In genomic region chr5:57366744-57367143, GRCh38 we compare ENCODE assay signal across 17 cellular contexts.
DNase-seq lines count a peak whose midpoint lies in the region; ATAC-seq and TF ChIP-seq lines count a peak whose summit lies in the region.
"Had no signal": no experiment of that assay in that cellular context is flagged by ENCODE, and none has a peak within 500 bp of the region (broad histone marks: within the 10 kb centered on the region; RNA-seq: fewer than 3 reads in every experiment).

No MANE protein-coding gene starts in this region.

- no peak for ATAC-seq in SK-N-SH treated with all-trans-retinoic acid at 6 μM for 48 hours
- ATAC-seq in HG03439 (IDR thresholded peaks at IDR 0.05; ENCODE audit: unreplicated experiment) = no peak

- DNase-seq in COLO829 (ENCODE audit: low spot score) (peak; percentile 23), HT1080 (ENCODE audit: low read depth) (peak; percentile 78), amniotic epithelial cell (ENCODE audit: low read depth) (peak; percentile 65), iris pigment epithelial cell (ENCODE audit: low read depth) (peak; percentile 54), SK-N-SH (no peak), T-helper 2 cell (no peak)
- DNase-seq: activated CD4-positive, alpha-beta T cell treated with anti-CD3 and anti-CD28 coated beads for 4 hours; BE2C; effector memory CD4-positive, alpha-beta T cell; left cardiac atrium; NCI-H2029; NCI-H69; RPMI8226; spleen; stimulated activated naive CD4-positive, alpha-beta T cell had no signal

- no peak for TF ChIP-seq RAD21 in SK-N-SH (IDR thresholded peaks at IDR 0.05; ENCODE audit: low read length)

- H3K4me1 ChIP-seq in SK-N-SH (ENCODE audit: control insufficient read depth in 1 of 2, insufficient read depth in 2 of 2, low read depth in 1 of 2, low read length in 1 of 2) = peaks cover 0 to 40% of the 10 kb centered on the region in 2 experiments; a peak in 2 of 4 replicates
- H3K4me1 ChIP-seq: spleen had no signal

- H3K4me2 ChIP-seq in SK-N-SH = no peak overlapping the region

- no peaks in the 10 kb centered on the region for H3K9me2 ChIP-seq in SK-N-SH

- no peak overlapping the region for H2AFZ ChIP-seq in SK-N-SH (ENCODE audit: low read depth)

- TF ChIP-seq CTCF in SK-N-SH (IDR thresholded peaks at IDR 0.05) = no peak

- no peak overlapping the region for H3K4me3 ChIP-seq in SK-N-SH (ENCODE audit: low read depth in 2 of 2, low read length in 1 of 2)
- H3K4me3 ChIP-seq: spleen had no signal

- 54% methylated on average over 1 of the region's 1 CpG for WGBS in SK-N-SH (ENCODE audit: low lambda C conversion rate)

- no peak overlapping the region for H3K9ac ChIP-seq in SK-N-SH

- H3K36me3 ChIP-seq in SK-N-SH (replicated peaks in 1 of 2; ENCODE audit: control insufficient read depth in 1 of 2, insufficient read depth in 2 of 2, low read length in 1 of 2) = no peaks in the 10 kb centered on the region
- H3K36me3 ChIP-seq: BE2C, spleen had no signal

- CTCF ChIA-PET in SK-N-SH (lab: Yijun Ruan, JAX) = interaction anchor here (1.1 to 1.6 kb wide), 2 partner anchors 28 to 69 kb away, joined by 3 to 4 read pairs; no protein-coding TSS in a partner anchor

- no peaks in the 10 kb centered on the region for H3K79me2 ChIP-seq in SK-N-SH (ENCODE audit: insufficient read depth)

- no peaks in the 10 kb centered on the region for H3K9me3 ChIP-seq in SK-N-SH
- H3K9me3 ChIP-seq: BE2C, spleen had no signal

- no peak for TF ChIP-seq EP300 in SK-N-SH (IDR thresholded peaks at IDR 0.05; ENCODE audit: borderline replicate concordance in 1 of 2, low read depth in 1 of 2, low read length in 1 of 2)

- POLR2A ChIA-PET in SK-N-SH (lab: Yijun Ruan, JAX) = no interaction called here

- peak overlapping the region in 1 of 2 experiments; percentile 88; a peak in 2 of 4 replicates for H3K27ac ChIP-seq in SK-N-SH (ENCODE audit: low read depth in 2 of 2, low read length in 1 of 2)
- H3K27ac ChIP-seq: spleen had no signal

- H3F3A ChIP-seq in SK-N-SH (replicated peaks; ENCODE audit: insufficient read depth) = no peaks in the 10 kb centered on the region

- H3K27me3 ChIP-seq in SK-N-SH (ENCODE audit: insufficient read depth) = no peaks in the 10 kb centered on the region
- H3K27me3 ChIP-seq: BE2C, spleen had no signal

- no peaks in the 10 kb centered on the region for H4K20me1 ChIP-seq in SK-N-SH (ENCODE audit: insufficient read depth)

TF ChIP-seq in SK-N-SH, 30 proteins besides CTCF, POLR2A, EP300 and RAD21 (continues in another document):
- TF ChIP-seq TCF12 (IDR thresholded peaks at IDR 0.05) = no peak
- no peak for TF ChIP-seq USF1 (IDR thresholded peaks at IDR 0.05; ENCODE audit: borderline replicate concordance, low read depth)
- no peak for TF ChIP-seq IRF3 (IDR thresholded peaks at IDR 0.05; ENCODE audit: low read depth, low read length)
- TF ChIP-seq REST (IDR thresholded peaks at IDR 0.05; ENCODE audit: low read depth, low read length) = no peak
- TF ChIP-seq MEF2A (IDR thresholded peaks at IDR 0.05; ENCODE audit: borderline replicate concordance, low read depth) = no peak

TF ChIP-seq in SK-N-SH treated with all-trans-retinoic acid at 6 μM for 48 hours, 23 proteins besides CTCF, POLR2A, EP300 and RAD21:
- TF ChIP-seq ZFP30 (CRISPR knock-in tag; IDR thresholded peaks at IDR 0.05) = no peak
- no peak for TF ChIP-seq OSR1 (CRISPR knock-in tag; IDR thresholded peaks at IDR 0.05)
- no peak for TF ChIP-seq ZFP3 (CRISPR knock-in tag; IDR thresholded peaks at IDR 0.05)
- no peak for TF ChIP-seq ZNF8 (CRISPR knock-in tag; IDR thresholded peaks at IDR 0.05)
- no peak for TF ChIP-seq POU6F1 (CRISPR knock-in tag; IDR thresholded peaks at IDR 0.05; ENCODE audit: borderline replicate concordance, low read depth)
- no peak for TF ChIP-seq PATZ1 (CRISPR knock-in tag; IDR thresholded peaks at IDR 0.05; ENCODE audit: borderline replicate concordance)
- no peak for TF ChIP-seq ISL1 (CRISPR knock-in tag; IDR thresholded peaks at IDR 0.05)
- TF ChIP-seq ARNTL (CRISPR knock-in tag; IDR thresholded peaks at IDR 0.05; ENCODE audit: borderline replicate concordance, low read depth) = no peak
- no peak for TF ChIP-seq CREB5 (CRISPR knock-in tag; IDR thresholded peaks at IDR 0.05; ENCODE audit: low read depth)
- TF ChIP-seq CSDC2 (CRISPR knock-in tag; IDR thresholded peaks at IDR 0.05) = no peak
- no peak for TF ChIP-seq GLIS3 (CRISPR knock-in tag; IDR thresholded peaks at IDR 0.05)
- no peak for TF ChIP-seq ESRRG (CRISPR knock-in tag; IDR thresholded peaks at IDR 0.05)

Comparison
In these comparisons a context has a peak if more than half of its experiments do, and no peak if none do; other contexts are left out.
1. DNase-seq: peak in COLO829 (single experiment), HT1080 (single experiment), amniotic epithelial cell (single experiment) and iris pigment epithelial cell (single experiment); none in SK-N-SH (single experiment) and T-helper 2 cell (0 of 5).